Comparison of ENCODE assay signal across 1 cellular context in the genomic region with DNA sequence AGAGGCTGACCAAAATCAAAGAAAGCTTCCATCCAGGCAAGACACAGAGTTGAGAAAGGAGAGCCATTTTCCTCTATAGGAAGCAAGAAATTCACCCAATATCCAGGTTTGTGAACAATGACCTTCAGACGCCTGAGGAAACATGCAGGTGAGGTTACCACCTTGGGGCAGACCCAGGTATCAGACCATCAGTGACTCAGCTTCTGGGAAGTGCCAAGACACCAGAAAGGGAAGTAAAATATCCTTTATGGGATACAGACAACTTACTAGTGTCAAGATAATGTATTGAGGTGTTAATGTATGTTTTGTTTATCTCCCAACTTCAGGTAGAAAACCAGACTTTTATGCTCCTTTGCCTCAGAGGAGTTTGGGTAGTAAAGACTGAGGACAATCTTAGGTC.
TF ChIP-seq lines count a peak whose summit lies in the region.

No MANE protein-coding gene starts in this region.

TF ChIP-seq in K562, 482 proteins besides CTCF, POLR2A, EP300 and RAD21 (continued from another document and continues in another):
- TF ChIP-seq JUND (IDR thresholded peaks at IDR 0.05; ENCODE audit: borderline replicate concordance, low read depth, low read length) (peak; percentile 73), JUND (tag; IDR thresholded peaks at IDR 0.05; ENCODE audit: borderline replicate concordance, low read depth, low read length) (peak; percentile 47; the same call in 1 of the 3 replicates), NFE2 (IDR thresholded peaks at IDR 0.05; ENCODE audit: low read depth) (peak; percentile 71), KDM2B (CRISPR knock-in tag; IDR thresholded peaks at IDR 0.05) (no peak), KDM1A (IDR thresholded peaks at IDR 0.05) (no peak), ZNF12 (CRISPR knock-in tag; IDR thresholded peaks at IDR 0.05) (no peak), TEAD4 (IDR thresholded peaks at IDR 0.05; ENCODE audit: low read length) (peak; percentile 15; the same call in 1 of the 2 replicates), TEAD4 (CRISPR knock-in tag; IDR thresholded peaks at IDR 0.05; ENCODE audit: borderline replicate concordance) (no peak), NR3C1 (CRISPR knock-in tag; IDR thresholded peaks at IDR 0.05) (no peak), SNIP1 (IDR thresholded peaks at IDR 0.05; ENCODE audit: low read depth) (no peak), ZNF253 (CRISPR knock-in tag; conservative IDR thresholded peaks at IDR 0.05) (no peak), MBD2 (IDR thresholded peaks at IDR 0.05; ENCODE audit: borderline replicate concordance, low read depth) (no peak), STAG1 (CRISPR knock-in tag; IDR thresholded peaks at IDR 0.05; ENCODE audit: borderline replicate concordance) (no peak), MEIS2 (IDR thresholded peaks at IDR 0.05; ENCODE audit: partially characterized antibody) (peak; percentile 58), MED1 (CRISPR knock-in tag; IDR thresholded peaks at IDR 0.05; ENCODE audit: borderline replicate concordance) (no peak), SIN3A (IDR thresholded peaks at IDR 0.05; ENCODE audit: borderline replicate concordance in 2 of 2, control insufficient read depth in 1 of 2, low read depth in 2 of 2, low read length in 2 of 2) (no peak), PHF20 (IDR thresholded peaks at IDR 0.05; ENCODE audit: partially characterized antibody) (no peak), TAL1 (IDR thresholded peaks at IDR 0.05) (no peak), CBFB (CRISPR knock-in tag; IDR thresholded peaks at IDR 0.05) (no peak), MAFF (IDR thresholded peaks at IDR 0.05; ENCODE audit: low read length) (0 out of 2 replicates have a peak, but pooled peaks have one; percentile 26), ZKSCAN8 (CRISPR knock-in tag; IDR thresholded peaks at IDR 0.05) (no peak), SOX6 (IDR thresholded peaks at IDR 0.05) (0 out of 2 replicates have a peak, but pooled peaks have one; percentile 49), ZEB2 (IDR thresholded peaks at IDR 0.05) (peak; percentile 92), FOSL1 (tag; conservative IDR thresholded peaks at IDR 0.05) (peak; percentile 66), ARID4B (CRISPR knock-in tag; IDR thresholded peaks at IDR 0.05) (no peak), TFAM (CRISPR knock-in tag; conservative IDR thresholded peaks at IDR 0.05) (no peak), BRCA1 (IDR thresholded peaks at IDR 0.05) (no peak), BRCA1 (CRISPR knock-in tag; IDR thresholded peaks at IDR 0.05) (no peak), CTBP1 (IDR thresholded peaks at IDR 0.05; ENCODE audit: borderline replicate concordance) (peak; percentile 72; the same call in 1 of the 2 replicates), ATF3 (IDR thresholded peaks at IDR 0.05) (peak; percentile 28; the same call in 1 of the 2 replicates), ATF3 (CRISPR knock-in tag; conservative IDR thresholded peaks at IDR 0.05) (no peak), HNRNPLL (IDR thresholded peaks at IDR 0.05; ENCODE audit: low read depth, low read length, poor library complexity, severe bottlenecking) (no peak), ARID1B (IDR thresholded peaks at IDR 0.05) (peak; percentile 55), DPF2 (IDR thresholded peaks at IDR 0.05) (peak; percentile 60), ZNF586 (CRISPR knock-in tag; conservative IDR thresholded peaks at IDR 0.05) (no peak), ATF2 (CRISPR knock-in tag; IDR thresholded peaks at IDR 0.05) (no peak), TGIF2 (CRISPR knock-in tag; IDR thresholded peaks at IDR 0.05) (no peak), NR2C2 (CRISPR knock-in tag; IDR thresholded peaks at IDR 0.05) (no peak), NR2C2 (tag; IDR thresholded peaks at IDR 0.05) (no peak), ZNF551 (CRISPR knock-in tag; IDR thresholded peaks at IDR 0.05) (no peak), FOXK2 (conservative IDR thresholded peaks at IDR 0.05 in 1 of 2, IDR thresholded peaks at IDR 0.05 in 1 of 2; ENCODE audit: low read depth in 2 of 2) (no peak), BRD9 (IDR thresholded peaks at IDR 0.05; ENCODE audit: low read depth, partially characterized antibody) (no peak), CAMTA2 (CRISPR knock-in tag; conservative IDR thresholded peaks at IDR 0.05) (no peak), SMARCA4 (IDR thresholded peaks at IDR 0.05) (peak; percentile 46; the same call in 1 of the 2 replicates), KAT8 (IDR thresholded peaks at IDR 0.05; ENCODE audit: low read depth) (no peak), PHTF2 (CRISPR knock-in tag; IDR thresholded peaks at IDR 0.05) (no peak), C11orf30 (IDR thresholded peaks at IDR 0.05; ENCODE audit: low read depth) (peak; percentile 22; the same call in 1 of the 2 replicates)
- TF ChIP-seq, protein P1, sequence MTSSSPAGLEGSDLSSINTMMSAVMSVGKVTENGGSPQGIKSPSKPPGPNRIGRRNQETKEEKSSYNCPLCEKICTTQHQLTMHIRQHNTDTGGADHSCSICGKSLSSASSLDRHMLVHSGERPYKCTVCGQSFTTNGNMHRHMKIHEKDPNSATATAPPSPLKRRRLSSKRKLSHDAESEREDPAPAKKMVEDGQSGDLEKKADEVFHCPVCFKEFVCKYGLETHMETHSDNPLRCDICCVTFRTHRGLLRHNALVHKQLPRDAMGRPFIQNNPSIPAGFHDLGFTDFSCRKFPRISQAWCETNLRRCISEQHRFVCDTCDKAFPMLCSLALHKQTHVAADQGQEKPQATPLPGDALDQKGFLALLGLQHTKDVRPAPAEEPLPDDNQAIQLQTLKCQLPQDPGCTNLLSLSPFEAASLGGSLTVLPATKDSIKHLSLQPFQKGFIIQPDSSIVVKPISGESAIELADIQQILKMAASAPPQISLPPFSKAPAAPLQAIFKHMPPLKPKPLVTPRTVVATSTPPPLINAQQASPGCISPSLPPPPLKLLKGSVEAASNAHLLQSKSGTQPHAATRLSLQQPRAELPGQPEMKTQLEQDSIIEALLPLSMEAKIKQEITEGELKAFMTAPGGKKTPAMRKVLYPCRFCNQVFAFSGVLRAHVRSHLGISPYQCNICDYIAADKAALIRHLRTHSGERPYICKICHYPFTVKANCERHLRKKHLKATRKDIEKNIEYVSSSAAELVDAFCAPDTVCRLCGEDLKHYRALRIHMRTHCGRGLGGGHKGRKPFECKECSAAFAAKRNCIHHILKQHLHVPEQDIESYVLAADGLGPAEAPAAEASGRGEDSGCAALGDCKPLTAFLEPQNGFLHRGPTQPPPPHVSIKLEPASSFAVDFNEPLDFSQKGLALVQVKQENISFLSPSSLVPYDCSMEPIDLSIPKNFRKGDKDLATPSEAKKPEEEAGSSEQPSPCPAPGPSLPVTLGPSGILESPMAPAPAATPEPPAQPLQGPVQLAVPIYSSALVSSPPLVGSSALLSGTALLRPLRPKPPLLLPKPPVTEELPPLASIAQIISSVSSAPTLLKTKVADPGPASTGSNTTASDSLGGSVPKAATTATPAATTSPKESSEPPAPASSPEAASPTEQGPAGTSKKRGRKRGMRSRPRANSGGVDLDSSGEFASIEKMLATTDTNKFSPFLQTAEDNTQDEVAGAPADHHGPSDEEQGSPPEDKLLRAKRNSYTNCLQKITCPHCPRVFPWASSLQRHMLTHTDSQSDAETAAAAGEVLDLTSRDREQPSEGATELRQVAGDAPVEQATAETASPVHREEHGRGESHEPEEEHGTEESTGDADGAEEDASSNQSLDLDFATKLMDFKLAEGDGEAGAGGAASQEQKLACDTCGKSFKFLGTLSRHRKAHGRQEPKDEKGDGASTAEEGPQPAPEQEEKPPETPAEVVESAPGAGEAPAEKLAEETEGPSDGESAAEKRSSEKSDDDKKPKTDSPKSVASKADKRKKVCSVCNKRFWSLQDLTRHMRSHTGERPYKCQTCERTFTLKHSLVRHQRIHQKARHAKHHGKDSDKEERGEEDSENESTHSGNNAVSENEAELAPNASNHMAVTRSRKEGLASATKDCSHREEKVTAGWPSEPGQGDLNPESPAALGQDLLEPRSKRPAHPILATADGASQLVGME (CRISPR knock-in tag; IDR thresholded peaks at IDR 0.05) = no peak
- TF ChIP-seq, protein P2, sequence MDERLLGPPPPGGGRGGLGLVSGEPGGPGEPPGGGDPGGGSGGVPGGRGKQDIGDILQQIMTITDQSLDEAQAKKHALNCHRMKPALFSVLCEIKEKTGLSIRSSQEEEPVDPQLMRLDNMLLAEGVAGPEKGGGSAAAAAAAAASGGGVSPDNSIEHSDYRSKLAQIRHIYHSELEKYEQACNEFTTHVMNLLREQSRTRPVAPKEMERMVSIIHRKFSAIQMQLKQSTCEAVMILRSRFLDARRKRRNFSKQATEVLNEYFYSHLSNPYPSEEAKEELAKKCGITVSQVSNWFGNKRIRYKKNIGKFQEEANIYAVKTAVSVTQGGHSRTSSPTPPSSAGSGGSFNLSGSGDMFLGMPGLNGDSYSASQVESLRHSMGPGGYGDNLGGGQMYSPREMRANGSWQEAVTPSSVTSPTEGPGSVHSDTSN (CRISPR knock-in tag; IDR thresholded peaks at IDR 0.05; ENCODE audit: low read depth) = no peak
- TF ChIP-seq, protein P2 (tag; conservative IDR thresholded peaks at IDR 0.05; ENCODE audit: low read depth) = 0 out of 2 replicates have a peak, but pooled peaks have one; percentile 29
- TF ChIP-seq, protein P3, sequence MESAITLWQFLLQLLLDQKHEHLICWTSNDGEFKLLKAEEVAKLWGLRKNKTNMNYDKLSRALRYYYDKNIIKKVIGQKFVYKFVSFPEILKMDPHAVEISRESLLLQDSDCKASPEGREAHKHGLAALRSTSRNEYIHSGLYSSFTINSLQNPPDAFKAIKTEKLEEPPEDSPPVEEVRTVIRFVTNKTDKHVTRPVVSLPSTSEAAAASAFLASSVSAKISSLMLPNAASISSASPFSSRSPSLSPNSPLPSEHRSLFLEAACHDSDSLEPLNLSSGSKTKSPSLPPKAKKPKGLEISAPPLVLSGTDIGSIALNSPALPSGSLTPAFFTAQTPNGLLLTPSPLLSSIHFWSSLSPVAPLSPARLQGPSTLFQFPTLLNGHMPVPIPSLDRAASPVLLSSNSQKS (CRISPR knock-in tag; IDR thresholded peaks at IDR 0.05) = no peak
- TF ChIP-seq, protein P4, sequence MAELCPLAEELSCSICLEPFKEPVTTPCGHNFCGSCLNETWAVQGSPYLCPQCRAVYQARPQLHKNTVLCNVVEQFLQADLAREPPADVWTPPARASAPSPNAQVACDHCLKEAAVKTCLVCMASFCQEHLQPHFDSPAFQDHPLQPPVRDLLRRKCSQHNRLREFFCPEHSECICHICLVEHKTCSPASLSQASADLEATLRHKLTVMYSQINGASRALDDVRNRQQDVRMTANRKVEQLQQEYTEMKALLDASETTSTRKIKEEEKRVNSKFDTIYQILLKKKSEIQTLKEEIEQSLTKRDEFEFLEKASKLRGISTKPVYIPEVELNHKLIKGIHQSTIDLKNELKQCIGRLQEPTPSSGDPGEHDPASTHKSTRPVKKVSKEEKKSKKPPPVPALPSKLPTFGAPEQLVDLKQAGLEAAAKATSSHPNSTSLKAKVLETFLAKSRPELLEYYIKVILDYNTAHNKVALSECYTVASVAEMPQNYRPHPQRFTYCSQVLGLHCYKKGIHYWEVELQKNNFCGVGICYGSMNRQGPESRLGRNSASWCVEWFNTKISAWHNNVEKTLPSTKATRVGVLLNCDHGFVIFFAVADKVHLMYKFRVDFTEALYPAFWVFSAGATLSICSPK (IDR thresholded peaks at IDR 0.05; ENCODE audit: borderline replicate concordance) = no peak
